8 cellular contexts compared by ENCODE assay signal in genomic region chrX:15471016-15471415, GRCh38. TPM values are rescaled to one million over a fixed set of nuclear protein-coding genes. Genes with fewer than 3 reads are reported as not detected.
A peak's percentile ranks its signal among the peaks of the same experiment; 100 is the strongest.
DNase-seq lines count a peak whose midpoint lies in the region; ATAC-seq and TF ChIP-seq lines count a peak whose summit lies in the region.

No MANE protein-coding gene starts in this region.

- peak; percentile 10 for DNase-seq in GM10266 (ENCODE audit: extremely low spot score)
- peak; percentile 50 for DNase-seq in NCI-H1694 treated with DMSO at 0.1 percent for 48 hours (lab: John Stamatoyannopoulos, UW)
- peak; percentile 13 for DNase-seq in cerebellum (ENCODE audit: low spot score)
- peak; percentile 74 for DNase-seq in left kidney (ENCODE audit: low read depth, low spot score)
- DNase-seq in stimulated activated CD4-positive, alpha-beta T cell treated with anti-CD3 and anti-CD28 coated beads, TNF-alpha, amount 100 ng/mL, for 4 hours (ENCODE audit: low read depth in 3 of 3) = peak in 2 of 3 experiments; percentile 11 to 17

- ATAC-seq in HG02571 (IDR thresholded peaks at IDR 0.05; ENCODE audit: unreplicated experiment) (peak; percentile 71), HG03039 (IDR thresholded peaks at IDR 0.05; ENCODE audit: unreplicated experiment) (no peak)
- peak; percentile 66 to 69 for ATAC-seq in activated CD4-positive, CD25-positive, alpha-beta regulatory T cell treated with anti-CD3 and anti-CD28 coated beads, Interleukin-2, amount 50 U/mL, for 24 hours

- peak; percentile 64 for TF ChIP-seq CTCF in GM10266 (IDR thresholded peaks at IDR 0.05; ENCODE audit: control insufficient read depth, insufficient read depth, low read depth, missing control alignments)

RNA-seq across cellular contexts. Expression of gene PIR, which starts 22.1 kb away (rescaled TPM):
- 1.7 TPM for total RNA-seq in cerebellum

RNA-seq across cellular contexts. Expression of gene BMX, which starts 29.6 kb away (rescaled TPM):
- total RNA-seq in cerebellum = 0.09 TPM

Comparison
In these comparisons a context has a peak if more than half of its experiments do, and no peak if none do; other contexts are left out.
1. DNase-seq: peak in every context shown above with its lines; median percentile 74 in left kidney; 50 in NCI-H1694 treated with DMSO at 0.1 percent for 48 hours; 14 in stimulated activated CD4-positive, alpha-beta T cell treated with anti-CD3 and anti-CD28 coated beads, TNF-alpha, amount 100 ng/mL, for 4 hours; 13 in cerebellum; 10 in GM10266.